ENCODE assay signal across 33 cellular contexts in the genomic region with DNA sequence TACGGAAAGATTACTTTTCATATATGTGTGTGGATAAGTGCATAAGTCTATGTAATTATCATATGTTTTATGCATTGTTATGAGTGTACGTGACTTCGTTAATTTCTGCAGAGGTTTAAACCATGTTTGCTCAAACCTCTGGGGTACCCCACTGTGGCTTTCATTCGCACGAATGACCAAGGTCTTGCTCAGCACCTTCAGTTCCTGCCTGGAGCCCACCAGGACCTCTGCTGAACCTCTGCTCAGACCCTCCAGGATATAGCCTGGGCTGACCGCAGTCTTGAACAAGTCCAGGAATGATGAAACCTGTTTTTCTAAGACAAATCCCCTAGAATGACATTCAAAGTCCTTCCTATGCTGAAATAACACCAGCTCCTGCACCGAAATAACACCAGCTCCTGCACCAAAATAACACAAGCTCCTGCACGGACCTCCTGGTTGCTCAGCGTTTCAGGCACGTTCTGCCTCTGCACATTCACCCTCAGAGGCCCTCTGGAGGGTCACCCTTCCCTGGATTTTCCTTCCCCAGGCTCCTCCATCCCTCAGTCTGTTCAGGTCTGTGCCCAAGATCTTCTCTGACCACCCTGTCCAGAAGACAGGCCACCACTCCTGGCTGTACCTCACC.
"Had no signal": no experiment of that assay in that cellular context is flagged by ENCODE, and none has a peak within 500 bp of the region (broad histone marks: within the 10 kb centered on the region; RNA-seq: fewer than 3 reads in every experiment).

No MANE protein-coding gene starts in this region.

- H3K27ac Mint-ChIP-seq: activated naive CD8-positive, alpha-beta T cell; memory B cell; naive thymus-derived CD8-positive, alpha-beta T cell; stimulated activated effector memory CD8-positive, alpha-beta T cell treated with anti-CD3 and anti-CD28 coated beads, Interleukin-12 subunit alpha, Interleukin-12 subunit beta, amount 100 ng/mL, for 72 hours; stimulated activated naive CD8-positive, alpha-beta T cell treated with anti-CD3 and anti-CD28 coated beads, Interleukin-15, Interleukin-2, amounts not matched to agents 100 ng/mL and 50 ng/mL, for 24 hours; T-helper 2 cell treated with Interferon-gamma antibody and Interleukin-4, amounts not matched to agents 5 μg/mL and 100 μg/mL, for 36 hours had no signal

- H3K36me3 Mint-ChIP-seq: activated naive CD8-positive, alpha-beta T cell; naive thymus-derived CD8-positive, alpha-beta T cell; stimulated activated effector memory CD8-positive, alpha-beta T cell treated with anti-CD3 and anti-CD28 coated beads, Interleukin-12 subunit alpha, Interleukin-12 subunit beta, amount 100 ng/mL, for 72 hours had no signal

- H3K9me3 Mint-ChIP-seq: naive thymus-derived CD8-positive, alpha-beta T cell; stimulated activated effector memory CD8-positive, alpha-beta T cell treated with anti-CD3 and anti-CD28 coated beads, Interleukin-12 subunit alpha, Interleukin-12 subunit beta, amount 100 ng/mL, for 72 hours; stimulated activated naive CD8-positive, alpha-beta T cell treated with anti-CD3 and anti-CD28 coated beads, Interleukin-15, Interleukin-2, amounts not matched to agents 100 ng/mL and 50 ng/mL, for 24 hours; T-helper 2 cell treated with Interferon-gamma antibody and Interleukin-4, amounts not matched to agents 5 μg/mL and 100 μg/mL, for 36 hours had no signal

- H3K4me3 Mint-ChIP-seq: activated naive CD8-positive, alpha-beta T cell; memory B cell; naive thymus-derived CD8-positive, alpha-beta T cell; stimulated activated effector memory CD8-positive, alpha-beta T cell treated with anti-CD3 and anti-CD28 coated beads, Interleukin-12 subunit alpha, Interleukin-12 subunit beta, amount 100 ng/mL, for 72 hours; stimulated activated naive CD8-positive, alpha-beta T cell treated with anti-CD3 and anti-CD28 coated beads, Interleukin-15, Interleukin-2, amounts not matched to agents 100 ng/mL and 50 ng/mL, for 24 hours; T-helper 2 cell treated with Interferon-gamma antibody and Interleukin-4, amounts not matched to agents 5 μg/mL and 100 μg/mL, for 36 hours had no signal

- H3K36me3 ChIP-seq: brain microvascular endothelial cell, esophagus squamous epithelium, heart right ventricle, prostate gland, thoracic aorta, upper lobe of right lung had no signal

- DNase-seq: activated CD4-positive, alpha-beta T cell treated with anti-CD3 and anti-CD28 coated beads for 48 hours; activated CD4-positive, alpha-beta T cell treated with anti-CD3 and anti-CD28 coated beads, Interleukin-2, amount 50 U/mL, for 48 hours; activated CD8-positive, alpha-beta memory T cell treated with anti-CD3 and anti-CD28 coated beads for 24 hours; activated effector memory CD4-positive, alpha-beta T cell treated with Interleukin-2 at 50 U/mL for 16 hours; activated naive CD4-positive, alpha-beta T cell treated with Interleukin-2 at 50 U/mL for 16 hours; aorta; brain microvascular endothelial cell; effector CD8-positive, alpha-beta T cell; esophagus squamous epithelium; foreskin melanocyte; heart right ventricle; midbrain; naive thymus-derived CD8-positive, alpha-beta T cell; retina; stimulated activated CD4-positive, alpha-beta T cell treated with anti-CD3 and anti-CD28 coated beads, Interleukin-12 subunit alpha, Interleukin-12 subunit beta, amount 100 ng/mL, for 4 hours; stimulated activated CD4-positive, alpha-beta T cell treated with anti-CD3 and anti-CD28 coated beads, Interleukin-4, amount 100 ng/mL, for 24 hours; T-helper 1 cell; upper lobe of right lung had no signal

- ATAC-seq: activated CD4-positive, CD25-positive, alpha-beta regulatory T cell treated with anti-CD3 and anti-CD28 coated beads, Interleukin-2, amount 50 U/mL, for 24 hours; heart right ventricle; naive thymus-derived CD8-positive, alpha-beta T cell; sciatic nerve; stimulated activated effector memory CD8-positive, alpha-beta T cell treated with anti-CD3 and anti-CD28 coated beads, Interleukin-12 subunit alpha, Interleukin-12 subunit beta, amount 100 ng/mL, for 72 hours; upper lobe of right lung had no signal

- FAIRE-seq: colon, endometrium, TTC549 had no signal

- H3K27me3 ChIP-seq: brain microvascular endothelial cell, esophagus squamous epithelium, heart right ventricle, upper lobe of right lung had no signal

- H3K4me3 ChIP-seq: esophagus squamous epithelium, heart right ventricle, prostate gland, skin epidermis, thoracic aorta, upper lobe of right lung had no signal

- H3K4me1 ChIP-seq: prostate gland, upper lobe of right lung had no signal

- H3K27ac ChIP-seq: brain microvascular endothelial cell, epithelial cell of prostate, esophagus squamous epithelium, heart right ventricle, prostate gland, skin epidermis, thoracic aorta, upper lobe of right lung, VCaP had no signal

- H3K9me3 ChIP-seq: esophagus squamous epithelium, heart right ventricle, prostate gland, thoracic aorta, upper lobe of right lung had no signal
